8 cellular contexts compared by ENCODE assay signal in genomic region chr2:66575625-66576371, GRCh38.
DNase-seq lines count a peak whose midpoint lies in the region; ATAC-seq and TF ChIP-seq lines count a peak whose summit lies in the region.

No MANE protein-coding gene starts in this region.

- no peaks in the 10 kb centered on the region for H3K9me3 ChIP-seq in Peyer's patch
- H3K9me3 ChIP-seq in osteoblast (ENCODE audit: low read depth, low read length) = no peaks in the 10 kb centered on the region

- H3K27me3 Mint-ChIP-seq in CD14-positive monocyte (ENCODE audit: low read depth in 3 of 3) = peaks cover 25 to 64% (median 35%) of the 10 kb centered on the region in 3 donors

- intact Hi-C loops in CD14-positive monocyte (cut with micrococcal nuclease) = loop anchor here (5.0 to 10.0 kb wide), 2 partner anchors 141 to 143 kb away; partner anchors contain the start of gene MEIS1 (in 1 of the 2)

- DNase-seq in CD14-positive monocyte (ENCODE audit: low spot score) (no peak), Peyer's patch (peak in 2 of 3 donors; percentile 47 to 54), fibroblast of the aortic adventitia (ENCODE audit: low read depth) (peak; percentile 68), osteoblast (ENCODE audit: insufficient read length, low spot score, missing footprints) (peak; percentile 78)
- DNase-seq in activated CD4-positive, alpha-beta T cell treated with anti-CD3 and anti-CD28 coated beads for 1 hour = no peak
- DNase-seq in activated CD8-positive, alpha-beta memory T cell treated with anti-CD3 and anti-CD28 coated beads, Interleukin-2, amount 50 U/mL, for 4 hours = no peak

- ATAC-seq in HG03025 (IDR thresholded peaks at IDR 0.05; ENCODE audit: low FRiP score, unreplicated experiment) (no peak), HG03039 (IDR thresholded peaks at IDR 0.05; ENCODE audit: unreplicated experiment) (no peak)

- peak overlapping the region; percentile 65 to 89 for H3K4me3 Mint-ChIP-seq in CD14-positive monocyte

- H3K4me3 ChIP-seq in Peyer's patch (peak overlapping the region; percentile 26 to 53 (median 40)), fibroblast of the aortic adventitia (ENCODE audit: low read depth, low read length) (peak overlapping the region; percentile 59), osteoblast (ENCODE audit: insufficient read depth, low read length) (peak overlapping the region; percentile 68)

- H4K20me1 ChIP-seq in osteoblast (ENCODE audit: insufficient read depth, low read length) = no peaks in the 10 kb centered on the region

- peak overlapping the region; percentile 85 for H3K4me2 ChIP-seq in osteoblast (ENCODE audit: insufficient read depth, low read length)

- peaks cover 0 to 2% of the 10 kb centered on the region in 2 donors for H3K36me3 Mint-ChIP-seq in CD14-positive monocyte

- no peak for TF ChIP-seq POLR2A in Peyer's patch (IDR thresholded peaks at IDR 0.05)

- peak overlapping the region; percentile 85 for H2AFZ ChIP-seq in osteoblast (ENCODE audit: low read length)

- H3K27me3 ChIP-seq in Peyer's patch = peaks cover 0 to 4% of the 10 kb centered on the region in 2 donors
- peaks cover 46% of the 10 kb centered on the region for H3K27me3 ChIP-seq in osteoblast (ENCODE audit: insufficient read depth, low read length)

- no peaks in the 10 kb centered on the region for H3K79me2 ChIP-seq in osteoblast (ENCODE audit: insufficient read depth, low read length)

- H3K9me3 Mint-ChIP-seq in CD14-positive monocyte = peaks cover 0 to 15% (median 8%) of the 10 kb centered on the region in 7 donors

- TF ChIP-seq CTCF in CD14-positive monocyte (IDR thresholded peaks at IDR 0.05) = no peak
- no peak for TF ChIP-seq CTCF in Peyer's patch (IDR thresholded peaks at IDR 0.05)
- TF ChIP-seq CTCF in fibroblast of the aortic adventitia (IDR thresholded peaks at IDR 0.05; ENCODE audit: insufficient read depth, low read length) = no peak
- no peak for TF ChIP-seq CTCF in osteoblast (IDR thresholded peaks at IDR 0.05; ENCODE audit: extremely low read depth, low read depth, low read length)

- H3K27ac ChIP-seq in Peyer's patch (peak overlapping the region; percentile 64 to 85 (median 67)), osteoblast (ENCODE audit: low read depth, low read length) (no peak overlapping the region)

- H3K4me1 ChIP-seq in Peyer's patch (peaks cover 0 to 16% (median 0%) of the 10 kb centered on the region in 4 donors), osteoblast (ENCODE audit: insufficient read depth, low read length) (peaks cover 16% of the 10 kb centered on the region)

- peaks cover 35% of the 10 kb centered on the region for H3K4me1 Mint-ChIP-seq in CD14-positive monocyte

- H3K36me3 ChIP-seq in Peyer's patch = no peaks in the 10 kb centered on the region
- H3K36me3 ChIP-seq in osteoblast (ENCODE audit: insufficient read depth, low read length) = no peaks in the 10 kb centered on the region

- H3K27ac Mint-ChIP-seq in CD14-positive monocyte = no peak overlapping the region

Comparison
In these comparisons a context has a peak if more than half of its experiments do, and no peak if none do; other contexts are left out.
1. DNase-seq: peak in Peyer's patch (2 of 3), fibroblast of the aortic adventitia (single experiment) and osteoblast (single experiment); none in CD14-positive monocyte (single experiment), activated CD4-positive, alpha-beta T cell treated with anti-CD3 and anti-CD28 coated beads for 1 hour (single experiment) and activated CD8-positive, alpha-beta memory T cell treated with anti-CD3 and anti-CD28 coated beads, Interleukin-2, amount 50 U/mL, for 4 hours (single experiment).
2. Peak in every context shown above with its lines, with median percentiles within 50 percentile points of each other: H3K4me3 ChIP-seq.